In genomic region chr10:32958085-32958991, GRCh38 we compare ENCODE assay signal across 8 cellular contexts. TPM values are rescaled to one million over a fixed set of nuclear protein-coding genes. Genes with fewer than 3 reads are reported as not detected.
A peak's percentile ranks its signal among the peaks of the same experiment; 100 is the strongest.
DNase-seq lines count a peak whose midpoint lies in the region; ATAC-seq and TF ChIP-seq lines count a peak whose summit lies in the region.

ITGB1 (minus strand) TSS chr10:32958230; CDS start chr10:32935558, 22,672 bp downstream.

- ATAC-seq in GM18868 (IDR thresholded peaks at IDR 0.05; ENCODE audit: unreplicated experiment), result peak; percentile 77
- peak; percentile 78 for ATAC-seq in HG03135 (IDR thresholded peaks at IDR 0.05; ENCODE audit: unreplicated experiment)
- peak; percentile 88 for ATAC-seq in WTC11

- H3K4me1 ChIP-seq in ACC112 (ENCODE audit: control insufficient read depth, insufficient read depth, low read length, unreplicated experiment) (peaks cover 49% of the 10 kb centered on the region), smooth muscle cell (ENCODE audit: low read depth) (peaks cover 55% of the 10 kb centered on the region)

- CTCF ChIA-PET in WTC11 (lab: Charles Lee), result interaction anchor here (1.5 to 3.6 kb wide), 2 partner anchors 22 to 51 kb away, joined by 5 to 18 read pairs; no protein-coding TSS in a partner anchor

- peaks cover 33% of the 10 kb centered on the region for H3F3A ChIP-seq in smooth muscle cell (ENCODE audit: low read depth)

- H3K4me3 Mint-ChIP-seq in WTC11, result peak within 1 kb of the TSS; percentile 84

- H3K79me2 ChIP-seq in ACC112 (ENCODE audit: control insufficient read depth, insufficient read depth, low read length, unreplicated experiment) (peaks cover 70% of the 10 kb centered on the region), smooth muscle cell (ENCODE audit: low read depth) (peaks cover 70% of the 10 kb centered on the region)

- peaks cover 44% of the 10 kb centered on the region for H4K20me1 ChIP-seq in smooth muscle cell (ENCODE audit: low read depth)

- peak within 1 kb of the TSS; percentile 94 for H3K4me2 ChIP-seq in smooth muscle cell

- H3K27ac ChIP-seq in ACC112 (ENCODE audit: low read depth, low read length) (peak within 1 kb of the TSS; percentile 95), smooth muscle cell (ENCODE audit: low read depth) (peak within 1 kb of the TSS; percentile 97)

- no peaks in the 10 kb centered on the region for H3K9me3 Mint-ChIP-seq in WTC11

- POLR2A ChIA-PET in WTC11 (lab: Charles Lee), result interaction anchor here (1.0 kb wide), 1 partner anchor 23 kb away, joined by 3 read pairs; no protein-coding TSS in a partner anchor

- H3K9ac ChIP-seq in smooth muscle cell (ENCODE audit: low read depth), result peak within 1 kb of the TSS; percentile 99

- peak; percentile 96 for DNase-seq in NCI-H2227 (lab: John Stamatoyannopoulos, UW; ENCODE audit: unreplicated experiment)
- peak; percentile 98 for DNase-seq in WTC11 (ENCODE audit: low spot score)
- DNase-seq in cardiac fibroblast (ENCODE audit: low read depth in 2 of 2), result peak; percentile 95 to 98
- DNase-seq in iPS-NIHi7 (ENCODE audit: extremely low spot score), result peak; percentile 89
- peak; percentile 84 for DNase-seq in smooth muscle cell (lab: John Stamatoyannopoulos, UW; ENCODE audit: unreplicated experiment)

- H3K27me3 ChIP-seq in ACC112 (ENCODE audit: insufficient read depth, low read length) (no peaks in the 10 kb centered on the region), smooth muscle cell (ENCODE audit: low read depth) (no peaks in the 10 kb centered on the region)

- H3K4me3 ChIP-seq in ACC112 (ENCODE audit: low read depth, low read length) (peak within 1 kb of the TSS; percentile 96), cardiac fibroblast (replicated peaks in 1 of 2; ENCODE audit: low read depth in 2 of 2, low read length in 2 of 2) (peak within 1 kb of the TSS; percentile 84 to 85), smooth muscle cell (peak within 1 kb of the TSS; percentile 70)

- no peaks in the 10 kb centered on the region for H3K27me3 Mint-ChIP-seq in WTC11 (ENCODE audit: low read depth)

- H3K36me3 Mint-ChIP-seq in WTC11, result no peaks in the 10 kb centered on the region

- TF ChIP-seq CTCF in WTC11 (IDR thresholded peaks at IDR 0.05) (no peak), cardiac fibroblast (IDR thresholded peaks at IDR 0.05; ENCODE audit: low read depth, low read length) (no peak), smooth muscle cell (IDR thresholded peaks at IDR 0.05; ENCODE audit: borderline replicate concordance, insufficient read depth, poor library complexity, severe bottlenecking) (no peak)

- H3K36me3 ChIP-seq in ACC112 (ENCODE audit: insufficient read depth, low read length) (no peaks in the 10 kb centered on the region; the same call in 1 of the 2 replicates), smooth muscle cell (ENCODE audit: low read depth) (no peaks in the 10 kb centered on the region)

- WGBS in smooth muscle cell (ENCODE audit: low lambda C conversion rate), result under 1% methylated on average over 38 of the region's 94 CpGs

- H2AFZ ChIP-seq in ACC112 (ENCODE audit: low read length, unreplicated experiment) (peak within 1 kb of the TSS; percentile 29), smooth muscle cell (ENCODE audit: low read depth) (no peak within 1 kb of the TSS)

- H3K4me1 Mint-ChIP-seq in WTC11, result peaks cover 73% of the 10 kb centered on the region

- H3K9me3 ChIP-seq in smooth muscle cell (replicated peaks; ENCODE audit: low read depth), result no peaks in the 10 kb centered on the region

- peak within 1 kb of the TSS; percentile 100 for H3K27ac Mint-ChIP-seq in WTC11

TF ChIP-seq in WTC11, 78 proteins besides CTCF, POLR2A, EP300 and RAD21 (continues in another document):
- TF ChIP-seq ZNF121 (CRISPR knock-in tag; IDR thresholded peaks at IDR 0.05), result no peak
- TF ChIP-seq SMAD3 (CRISPR knock-in tag; IDR thresholded peaks at IDR 0.05; ENCODE audit: borderline replicate concordance), result peak; percentile 56; the same call in 1 of the 2 replicates
- peak; percentile 91 for TF ChIP-seq SP1 (CRISPR knock-in tag; conservative IDR thresholded peaks at IDR 0.05)
- TF ChIP-seq, protein P1, sequence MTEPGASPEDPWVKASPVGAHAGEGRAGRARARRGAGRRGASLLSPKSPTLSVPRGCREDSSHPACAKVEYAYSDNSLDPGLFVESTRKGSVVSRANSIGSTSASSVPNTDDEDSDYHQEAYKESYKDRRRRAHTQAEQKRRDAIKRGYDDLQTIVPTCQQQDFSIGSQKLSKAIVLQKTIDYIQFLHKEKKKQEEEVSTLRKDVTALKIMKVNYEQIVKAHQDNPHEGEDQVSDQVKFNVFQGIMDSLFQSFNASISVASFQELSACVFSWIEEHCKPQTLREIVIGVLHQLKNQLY (CRISPR knock-in tag; IDR thresholded peaks at IDR 0.05), result no peak
- TF ChIP-seq, protein P2, sequence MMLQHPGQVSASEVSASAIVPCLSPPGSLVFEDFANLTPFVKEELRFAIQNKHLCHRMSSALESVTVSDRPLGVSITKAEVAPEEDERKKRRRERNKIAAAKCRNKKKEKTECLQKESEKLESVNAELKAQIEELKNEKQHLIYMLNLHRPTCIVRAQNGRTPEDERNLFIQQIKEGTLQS (CRISPR knock-in tag; conservative IDR thresholded peaks at IDR 0.05), result no peak
- TF ChIP-seq, protein P3, sequence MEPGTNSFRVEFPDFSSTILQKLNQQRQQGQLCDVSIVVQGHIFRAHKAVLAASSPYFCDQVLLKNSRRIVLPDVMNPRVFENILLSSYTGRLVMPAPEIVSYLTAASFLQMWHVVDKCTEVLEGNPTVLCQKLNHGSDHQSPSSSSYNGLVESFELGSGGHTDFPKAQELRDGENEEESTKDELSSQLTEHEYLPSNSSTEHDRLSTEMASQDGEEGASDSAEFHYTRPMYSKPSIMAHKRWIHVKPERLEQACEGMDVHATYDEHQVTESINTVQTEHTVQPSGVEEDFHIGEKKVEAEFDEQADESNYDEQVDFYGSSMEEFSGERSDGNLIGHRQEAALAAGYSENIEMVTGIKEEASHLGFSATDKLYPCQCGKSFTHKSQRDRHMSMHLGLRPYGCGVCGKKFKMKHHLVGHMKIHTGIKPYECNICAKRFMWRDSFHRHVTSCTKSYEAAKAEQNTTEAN (CRISPR knock-in tag; IDR thresholded peaks at IDR 0.05), result peak; percentile 87; the same call in 1 of the 2 replicates
- TF ChIP-seq, protein P4, sequence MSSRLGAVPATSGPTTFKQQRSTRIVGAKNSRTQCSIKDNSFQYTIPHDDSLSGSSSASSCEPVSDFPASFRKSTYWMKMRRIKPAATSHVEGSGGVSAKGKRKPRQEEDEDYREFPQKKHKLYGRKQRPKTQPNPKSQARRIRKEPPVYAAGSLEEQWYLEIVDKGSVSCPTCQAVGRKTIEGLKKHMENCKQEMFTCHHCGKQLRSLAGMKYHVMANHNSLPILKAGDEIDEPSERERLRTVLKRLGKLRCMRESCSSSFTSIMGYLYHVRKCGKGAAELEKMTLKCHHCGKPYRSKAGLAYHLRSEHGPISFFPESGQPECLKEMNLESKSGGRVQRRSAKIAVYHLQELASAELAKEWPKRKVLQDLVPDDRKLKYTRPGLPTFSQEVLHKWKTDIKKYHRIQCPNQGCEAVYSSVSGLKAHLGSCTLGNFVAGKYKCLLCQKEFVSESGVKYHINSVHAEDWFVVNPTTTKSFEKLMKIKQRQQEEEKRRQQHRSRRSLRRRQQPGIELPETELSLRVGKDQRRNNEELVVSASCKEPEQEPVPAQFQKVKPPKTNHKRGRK (CRISPR knock-in tag; IDR thresholded peaks at IDR 0.05; ENCODE audit: borderline replicate concordance), result no peak
- TF ChIP-seq GRHL2 (CRISPR knock-in tag; IDR thresholded peaks at IDR 0.05; ENCODE audit: insufficient replicate concordance, severe bottlenecking), result no peak
- TF ChIP-seq JUN (CRISPR knock-in tag; IDR thresholded peaks at IDR 0.05), result no peak
- TF ChIP-seq CREM (CRISPR knock-in tag; IDR thresholded peaks at IDR 0.05), result peak; percentile 29; the same call in 1 of the 2 replicates
- peak; percentile 64; the same call in 1 of the 2 replicates for TF ChIP-seq NFE2L1 (CRISPR knock-in tag; IDR thresholded peaks at IDR 0.05)
- TF ChIP-seq, protein P5, sequence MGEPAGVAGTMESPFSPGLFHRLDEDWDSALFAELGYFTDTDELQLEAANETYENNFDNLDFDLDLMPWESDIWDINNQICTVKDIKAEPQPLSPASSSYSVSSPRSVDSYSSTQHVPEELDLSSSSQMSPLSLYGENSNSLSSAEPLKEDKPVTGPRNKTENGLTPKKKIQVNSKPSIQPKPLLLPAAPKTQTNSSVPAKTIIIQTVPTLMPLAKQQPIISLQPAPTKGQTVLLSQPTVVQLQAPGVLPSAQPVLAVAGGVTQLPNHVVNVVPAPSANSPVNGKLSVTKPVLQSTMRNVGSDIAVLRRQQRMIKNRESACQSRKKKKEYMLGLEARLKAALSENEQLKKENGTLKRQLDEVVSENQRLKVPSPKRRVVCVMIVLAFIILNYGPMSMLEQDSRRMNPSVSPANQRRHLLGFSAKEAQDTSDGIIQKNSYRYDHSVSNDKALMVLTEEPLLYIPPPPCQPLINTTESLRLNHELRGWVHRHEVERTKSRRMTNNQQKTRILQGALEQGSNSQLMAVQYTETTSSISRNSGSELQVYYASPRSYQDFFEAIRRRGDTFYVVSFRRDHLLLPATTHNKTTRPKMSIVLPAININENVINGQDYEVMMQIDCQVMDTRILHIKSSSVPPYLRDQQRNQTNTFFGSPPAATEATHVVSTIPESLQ (CRISPR knock-in tag; IDR thresholded peaks at IDR 0.05), result no peak
- no peak for TF ChIP-seq GTF2I (CRISPR knock-in tag; conservative IDR thresholded peaks at IDR 0.05)
- peak; percentile 79; the same call in 1 of the 2 replicates for TF ChIP-seq CBFB (CRISPR knock-in tag; IDR thresholded peaks at IDR 0.05; ENCODE audit: low read depth)
- no peak for TF ChIP-seq SOX15 (CRISPR knock-in tag; IDR thresholded peaks at IDR 0.05)
- TF ChIP-seq ZNF396 (CRISPR knock-in tag; IDR thresholded peaks at IDR 0.05; ENCODE audit: borderline replicate concordance), result no peak
- peak; percentile 66 for TF ChIP-seq USF2 (CRISPR knock-in tag; IDR thresholded peaks at IDR 0.05)
- no peak for TF ChIP-seq MXD4 (CRISPR knock-in tag; IDR thresholded peaks at IDR 0.05; ENCODE audit: borderline replicate concordance)
- no peak for TF ChIP-seq ESRRA (CRISPR knock-in tag; IDR thresholded peaks at IDR 0.05; ENCODE audit: borderline replicate concordance)

RNA-seq across cellular contexts. Expression of gene ITGB1, which starts in this region (rescaled TPM):
- total RNA-seq in WTC11 (2021) (317 to 344 TPM (median 321 TPM) in 3 replicates), smooth muscle cell (2,267 and 2,867 TPM in 2 replicates)
- polyA plus RNA-seq in smooth muscle cell, result 674 and 859 TPM in 2 replicates

Comparison
In these comparisons a context has a peak if more than half of its experiments do, and no peak if none do; other contexts are left out.
1. Peak in every context shown above with its lines: DNase-seq, ATAC-seq, H3K4me3 ChIP-seq and H3K27ac ChIP-seq.